In the genomic region with DNA sequence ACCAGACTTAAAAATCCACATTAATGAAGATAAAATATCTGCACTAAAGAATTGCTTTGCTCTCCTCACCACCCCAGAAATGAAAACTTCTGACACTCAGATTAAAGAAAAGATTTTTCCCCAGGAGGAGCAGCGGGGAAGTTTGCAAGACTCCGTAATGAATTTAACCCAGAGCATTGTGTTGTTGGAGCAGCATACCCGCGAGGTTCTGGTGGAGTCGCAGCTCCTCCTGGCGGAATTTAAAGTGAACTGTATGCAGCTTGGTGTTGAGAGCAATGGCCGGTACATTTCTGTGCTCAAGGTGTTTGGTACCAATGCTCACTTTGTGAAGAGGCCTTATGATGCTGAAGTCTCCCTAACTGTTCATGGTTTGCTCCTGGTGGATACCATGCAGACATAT, we compare ENCODE assay signal across 10 cellular contexts. TPM values are rescaled to one million over a fixed set of nuclear protein-coding genes. Genes with fewer than 3 reads are reported as not detected.
DNase-seq lines count a peak whose midpoint lies in the region; ATAC-seq and TF ChIP-seq lines count a peak whose summit lies in the region.
"Had no signal": no experiment of that assay in that cellular context is flagged by ENCODE, and none has a peak within 500 bp of the region (broad histone marks: within the 10 kb centered on the region; RNA-seq: fewer than 3 reads in every experiment).

No MANE protein-coding gene starts in this region.

- DNase-seq in GM23248: peak; percentile 3
- DNase-seq in RPMI8226: peak; percentile 53
- peak; percentile 26 to 63 for DNase-seq in foreskin fibroblast
- DNase-seq in sciatic nerve (ENCODE audit: low spot score): no peak
- no peak for DNase-seq in NCI-H446 treated with DMSO at 0.1 percent for 48 hours (lab: John Stamatoyannopoulos, UW)
- no peak for DNase-seq in NCI-H69 (lab: John Stamatoyannopoulos, UW)
- DNase-seq: gastrocnemius medialis had no signal

- intact Hi-C loops in sciatic nerve (cut with DNase I): loop anchor here (5.0 kb wide), 1 partner anchor 149 kb away; no protein-coding TSS in a partner anchor

- WGBS in GM23248 (ENCODE audit: low coverage in 1 of 2, low lambda C conversion rate in 2 of 2, missing lambda C conversion rate in 2 of 2), 2 experiments: 91 to 93% methylated on average over 7 of the region's 7 CpGs

- ATAC-seq in sciatic nerve (peak; percentile 83), HG02642 (IDR thresholded peaks at IDR 0.05; ENCODE audit: poor library complexity, unreplicated experiment) (no peak), GM18870 (IDR thresholded peaks at IDR 0.05; ENCODE audit: unreplicated experiment) (no peak)

- H3K4me1 ChIP-seq in GM23248 (ENCODE audit: insufficient read depth): no peaks in the 10 kb centered on the region

- no peaks in the 10 kb centered on the region for H4K20me1 ChIP-seq in GM23248 (ENCODE audit: insufficient read depth)

- no peaks in the 10 kb centered on the region for H3K9me2 ChIP-seq in GM23248 (ENCODE audit: insufficient read depth)

- TF ChIP-seq CTCF in foreskin fibroblast (IDR thresholded peaks at IDR 0.05; ENCODE audit: low read depth, low read length): peak; percentile 35

- no peak overlapping the region for H3K4me3 ChIP-seq in GM23248
- no peak overlapping the region for H3K4me3 ChIP-seq in foreskin fibroblast (ENCODE audit: low read depth in 1 of 2, low read length in 2 of 2)
- H3K4me3 ChIP-seq: gastrocnemius medialis, HAP-1 had no signal

- H3K4me2 ChIP-seq in GM23248 (ENCODE audit: unreplicated experiment): no peak overlapping the region

- peaks cover 44% of the 10 kb centered on the region for H3K36me3 ChIP-seq in GM23248 (ENCODE audit: low read depth)

- H3K79me2 ChIP-seq in GM23248 (ENCODE audit: insufficient read depth): peaks cover 4% of the 10 kb centered on the region

- in situ Hi-C loops in GM23248 (cut with MboI): no loop called here

- H2AFZ ChIP-seq in GM23248: no peak overlapping the region

- H3F3A ChIP-seq in GM23248 (ENCODE audit: insufficient read depth): no peaks in the 10 kb centered on the region

- no peak overlapping the region for H3K27ac ChIP-seq in GM23248
- H3K27ac ChIP-seq: gastrocnemius medialis had no signal

- no peaks in the 10 kb centered on the region for H3K9me3 ChIP-seq in GM23248 (ENCODE audit: low read depth)
- H3K9me3 ChIP-seq: gastrocnemius medialis, HAP-1 had no signal

- H3K27me3 ChIP-seq in GM23248 (replicated peaks; ENCODE audit: insufficient read depth): no peaks in the 10 kb centered on the region
- H3K27me3 ChIP-seq: gastrocnemius medialis had no signal

- no peak overlapping the region for H3K9ac ChIP-seq in GM23248

RNA-seq across cellular contexts. Expression of gene VPS13D, which starts 46.4 kb away (rescaled TPM):
- total RNA-seq in GM23248 (2014; rRNA removed; shearing (Covaris generic)): 16.4 and 18.7 TPM in 2 replicates
- polyA plus RNA-seq in GM23248 (2016; fragmentation: Nextera tagmentation; extraction: Ambion mirVana): 5.6 and 6.8 TPM in 2 replicates
- 123 TPM for total RNA-seq in sciatic nerve

Comparison
In these comparisons a context has a peak if more than half of its experiments do, and no peak if none do; other contexts are left out.
1. DNase-seq: peak in GM23248 (single experiment), RPMI8226 (single experiment) and foreskin fibroblast (2 of 2); none in sciatic nerve (single experiment), NCI-H446 treated with DMSO at 0.1 percent for 48 hours (single experiment) and NCI-H69 (single experiment).